ENCODE assay signal across 20 cellular contexts in genomic region chr5:88756953-88757352, GRCh38.
DNase-seq lines count a peak whose midpoint lies in the region; ATAC-seq and TF ChIP-seq lines count a peak whose summit lies in the region.
"Had no signal": no experiment of that assay in that cellular context is flagged by ENCODE, and none has a peak within 500 bp of the region (broad histone marks: within the 10 kb centered on the region; RNA-seq: fewer than 3 reads in every experiment).

No MANE protein-coding gene starts in this region.

- no peak for TF ChIP-seq CTCF in osteoblast (IDR thresholded peaks at IDR 0.05; ENCODE audit: extremely low read depth, low read depth, low read length)

- no peak overlapping the region for H2AFZ ChIP-seq in osteoblast (ENCODE audit: low read length)

- H3K4me1 ChIP-seq in osteoblast (ENCODE audit: insufficient read depth, low read length): peaks cover 7% of the 10 kb centered on the region
- H3K4me1 ChIP-seq: A549 had no signal

- H3K36me3 ChIP-seq in osteoblast (ENCODE audit: insufficient read depth, low read length): peaks cover 6% of the 10 kb centered on the region

- no peaks in the 10 kb centered on the region for H3K27me3 ChIP-seq in osteoblast (ENCODE audit: insufficient read depth, low read length)

- H3K27ac Mint-ChIP-seq in activated naive CD8-positive, alpha-beta T cell treated with anti-CD3 and anti-CD28 coated beads, Interleukin-2, amount 50 U/mL, for 24 hours: no peak overlapping the region
- H3K27ac Mint-ChIP-seq: T-cell had no signal

- DNase-seq in osteoblast (ENCODE audit: insufficient read length, low spot score, missing footprints) (peak; percentile 13), GOT3 (lab: John Stamatoyannopoulos, UW) (no peak), SW 1271 (lab: John Stamatoyannopoulos, UW) (no peak), HUDEP-2 (lab: John Stamatoyannopoulos, UW; ENCODE audit: unreplicated experiment in 76 of 76) (no peak)
- DNase-seq in activated naive CD8-positive, alpha-beta T cell treated with anti-CD3 and anti-CD28 coated beads, Interleukin-2, amount 50 U/mL, for 24 hours: no peak
- DNase-seq: DND-41, HCEC 1CT, NCI-H1048, NCI-H1436 treated with DMSO at 0.1 percent for 48 hours, NCI-H2029 treated with DMSO at 0.1 percent for 48 hours, NCI-H2171 treated with DMSO at 0.1 percent for 48 hours, NCI-H774, T-cell had no signal

- H3K4me1 Mint-ChIP-seq in activated naive CD8-positive, alpha-beta T cell treated with anti-CD3 and anti-CD28 coated beads, Interleukin-2, amount 50 U/mL, for 24 hours: peaks cover 10% of the 10 kb centered on the region

- no peak overlapping the region for H3K4me2 ChIP-seq in osteoblast (ENCODE audit: insufficient read depth, low read length)
- H3K4me2 ChIP-seq: A549 had no signal

- no peak overlapping the region for H3K27ac ChIP-seq in osteoblast (ENCODE audit: low read depth, low read length)
- H3K27ac ChIP-seq: A549, C4-2B had no signal

- H3K9me3 ChIP-seq in osteoblast (ENCODE audit: low read depth, low read length): no peaks in the 10 kb centered on the region
- H3K9me3 ChIP-seq: A549 had no signal

- peaks cover 18% of the 10 kb centered on the region for H3K27me3 Mint-ChIP-seq in activated naive CD8-positive, alpha-beta T cell treated with anti-CD3 and anti-CD28 coated beads, Interleukin-2, amount 50 U/mL, for 24 hours

- H3K79me2 ChIP-seq in osteoblast (ENCODE audit: insufficient read depth, low read length): no peaks in the 10 kb centered on the region

- no peaks in the 10 kb centered on the region for H4K20me1 ChIP-seq in osteoblast (ENCODE audit: insufficient read depth, low read length)

- no peaks in the 10 kb centered on the region for H3K36me3 Mint-ChIP-seq in activated naive CD8-positive, alpha-beta T cell treated with anti-CD3 and anti-CD28 coated beads, Interleukin-2, amount 50 U/mL, for 24 hours (ENCODE audit: low read depth)
- H3K36me3 Mint-ChIP-seq: T-cell had no signal

- no peak overlapping the region for H3K4me3 ChIP-seq in osteoblast (ENCODE audit: insufficient read depth, low read length)
- H3K4me3 ChIP-seq: A549 had no signal

- H3K9me3 Mint-ChIP-seq in activated naive CD8-positive, alpha-beta T cell treated with anti-CD3 and anti-CD28 coated beads, Interleukin-2, amount 50 U/mL, for 24 hours: no peaks in the 10 kb centered on the region
- H3K9me3 Mint-ChIP-seq: T-cell had no signal

- H3K4me3 Mint-ChIP-seq in activated naive CD8-positive, alpha-beta T cell treated with anti-CD3 and anti-CD28 coated beads, Interleukin-2, amount 50 U/mL, for 24 hours: no peak overlapping the region
- H3K4me3 Mint-ChIP-seq: T-cell had no signal

- ATAC-seq in GM18517 (IDR thresholded peaks at IDR 0.05; ENCODE audit: unreplicated experiment): peak; percentile 45
- ATAC-seq in GM19351 (IDR thresholded peaks at IDR 0.05; ENCODE audit: unreplicated experiment): peak; percentile 43
- peak; percentile 60 for ATAC-seq in HG03432 (IDR thresholded peaks at IDR 0.05; ENCODE audit: unreplicated experiment)
- ATAC-seq in activated naive CD8-positive, alpha-beta T cell treated with anti-CD3 and anti-CD28 coated beads, Interleukin-2, amount 50 U/mL, for 24 hours: no peak
- ATAC-seq: A549, Panc1, Right ventricle myocardium inferior, T-cell had no signal
